ENCODE assay signal across 8 cellular contexts in genomic region chr12:2395352-2395977, GRCh38.
DNase-seq lines count a peak whose midpoint lies in the region; ATAC-seq, FAIRE-seq and TF ChIP-seq lines count a peak whose summit lies in the region.

No MANE protein-coding gene starts in this region.

- H3K36me3 ChIP-seq in body of pancreas (replicated peaks in 1 of 2; ENCODE audit: insufficient read depth in 1 of 2, low read depth in 2 of 2): no peaks in the 10 kb centered on the region
- H3K36me3 ChIP-seq in kidney epithelial cell (ENCODE audit: control insufficient read depth, insufficient read depth, low read length): no peaks in the 10 kb centered on the region

- no peak overlapping the region for H3K27ac ChIP-seq in body of pancreas

- TF ChIP-seq CTCF in body of pancreas (IDR thresholded peaks at IDR 0.05) (peak; percentile 37 to 73 (median 53)), kidney epithelial cell (IDR thresholded peaks at IDR 0.05; ENCODE audit: insufficient read depth, low read length, poor library complexity, severe bottlenecking) (peak; percentile 93)

- H3K9me3 ChIP-seq in body of pancreas: no peaks in the 10 kb centered on the region

- 52 to 57% methylated on average over 8 of the region's 8 CpGs for WGBS in body of pancreas, 2 donors

- TF ChIP-seq POLR2A in body of pancreas (IDR thresholded peaks at IDR 0.05) (no peak), GM18505 (IDR thresholded peaks at IDR 0.05; ENCODE audit: borderline replicate concordance, extremely low read depth, insufficient read depth, insufficient read length) (no peak)

- peak; percentile 12 to 14 for DNase-seq in AML-193 (lab: John Stamatoyannopoulos, UW)
- DNase-seq in GM19239 (ENCODE audit: insufficient read length, low spot score): peak; percentile 47
- DNase-seq in RKO (ENCODE audit: low spot score): peak; percentile 54
- DNase-seq in body of pancreas: peak in 3 of 4 donors; percentile 16 to 47 (median 33)
- no peak for DNase-seq in kidney epithelial cell (ENCODE audit: low read depth)
- DNase-seq in stimulated activated CD8-positive, alpha-beta memory T cell treated with anti-CD3 and anti-CD28 coated beads, Interleukin-4, amount 100 ng/mL, for 48 hours: peak; percentile 73
- no peak for DNase-seq in DMS79 (lab: John Stamatoyannopoulos, UW)

- H3K27me3 ChIP-seq in body of pancreas (no peaks in the 10 kb centered on the region), kidney epithelial cell (ENCODE audit: control insufficient read depth, insufficient read depth, low read length) (no peaks in the 10 kb centered on the region)

- intact Hi-C loops in body of pancreas (cut with DNase I): no loop called here

- no peak for FAIRE-seq in GM19239 (lab: Jason Lieb, UNC)

- H3K4me3 ChIP-seq in body of pancreas (no peak overlapping the region), kidney epithelial cell (ENCODE audit: low read depth, low read length) (no peak overlapping the region)

- no peaks in the 10 kb centered on the region for H3K4me1 ChIP-seq in body of pancreas

- ATAC-seq in body of pancreas (no peak), GM18505 (IDR thresholded peaks at IDR 0.05; ENCODE audit: unreplicated experiment) (no peak)

Comparison
In these comparisons a context has a peak if more than half of its experiments do, and no peak if none do; other contexts are left out.
1. DNase-seq: peak in AML-193 (2 of 2), GM19239 (single experiment), RKO (single experiment), body of pancreas (3 of 4) and stimulated activated CD8-positive, alpha-beta memory T cell treated with anti-CD3 and anti-CD28 coated beads, Interleukin-4, amount 100 ng/mL, for 48 hours (single experiment); none in kidney epithelial cell (single experiment) and DMS79 (single experiment).